3 cellular contexts compared by ENCODE assay signal in genomic region chrX:85136409-85136808, GRCh38.
"Had no signal": no experiment of that assay in that cellular context is flagged by ENCODE, and none has a peak within 500 bp of the region (broad histone marks: within the 10 kb centered on the region; RNA-seq: fewer than 3 reads in every experiment).

No MANE protein-coding gene starts in this region.

- DNase-seq: GDM1, GF-D8 had no signal

- H3K4me3 ChIP-seq: GM12878 had no signal

- ATAC-seq: GM12878 had no signal
